Comparison of ENCODE assay signal across 15 cellular contexts in the genomic region with DNA sequence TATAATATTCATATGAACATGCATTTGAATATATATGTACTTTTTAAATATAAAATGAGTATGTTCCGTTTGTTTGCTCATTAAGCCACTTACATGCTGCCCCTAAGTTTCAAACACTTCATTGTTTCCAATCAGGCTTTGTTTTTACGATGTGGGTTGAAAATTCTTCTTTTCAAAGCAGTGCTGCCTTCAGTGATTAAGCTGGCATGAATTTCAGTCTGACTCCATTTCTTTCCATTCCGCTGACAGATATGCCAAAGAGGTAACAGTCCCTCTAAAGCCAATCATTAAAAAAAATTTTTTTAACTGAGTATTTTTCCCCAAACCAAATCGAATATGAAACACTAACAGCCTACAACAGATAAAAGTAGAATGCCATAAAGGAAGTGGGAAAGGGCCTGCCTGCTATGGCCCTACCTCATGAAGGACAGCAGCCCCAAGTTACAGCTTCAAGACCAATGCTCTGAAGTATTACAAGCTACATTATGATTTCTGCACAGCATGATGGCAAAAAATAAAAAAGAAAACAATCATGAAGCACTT. TPM values are rescaled to one million over a fixed set of nuclear protein-coding genes. Genes with fewer than 3 reads are reported as not detected.
DNase-seq lines count a peak whose midpoint lies in the region; ATAC-seq and TF ChIP-seq lines count a peak whose summit lies in the region.
"Had no signal": no experiment of that assay in that cellular context is flagged by ENCODE, and none has a peak within 500 bp of the region (broad histone marks: within the 10 kb centered on the region; RNA-seq: fewer than 3 reads in every experiment).

No MANE protein-coding gene starts in this region.

- no peak for TF ChIP-seq CTCF in osteocyte (IDR thresholded peaks at IDR 0.05)

- H3K9me3 Mint-ChIP-seq in activated T-cell treated with anti-CD3 and anti-CD28 coated beads, Interleukin-2, amount 50 U/mL, for 24 hours = no peaks in the 10 kb centered on the region
- H3K9me3 Mint-ChIP-seq in T-cell (no peaks in the 10 kb centered on the region), osteocyte (ENCODE audit: unreplicated experiment) (no peaks in the 10 kb centered on the region)
- H3K9me3 Mint-ChIP-seq: CD14-positive monocyte had no signal

- no peak for DNase-seq in activated T-cell treated with anti-CD3 and anti-CD28 coated beads, Interleukin-2, amount 50 U/mL, for 24 hours
- no peak for DNase-seq in activated T-cell treated with anti-CD3 and anti-CD28 coated beads for 4 hours
- no peak for DNase-seq in T-cell
- DNase-seq in astrocyte of the hippocampus (ENCODE audit: low read depth, low spot score) = peak; percentile 11
- DNase-seq in stimulated activated naive CD8-positive, alpha-beta T cell treated with anti-CD3 and anti-CD28 coated beads, Interleukin-15, Interleukin-2, amounts not matched to agents 100 U/mL and 50 U/mL, for 24 hours = no peak
- DNase-seq in hepatic stellate cell (ENCODE audit: low spot score) = no peak
- DNase-seq in osteocyte (ENCODE audit: extremely low spot score, unreplicated experiment) = no peak
- DNase-seq: DND-41; KG1; MV-4-11; NCI-H1694 treated with DMSO at 0.1 percent for 48 hours; NCI-H748 treated with DMSO at 0.1 percent for 48 hours; NK-92 treated with Interleukin-12 subunit alpha and Interleukin-12 subunit beta, amount 100 ng/mL, for 24 hours; SHP77 had no signal

- H3K4me1 Mint-ChIP-seq in activated T-cell treated with anti-CD3 and anti-CD28 coated beads, Interleukin-2, amount 50 U/mL, for 24 hours (ENCODE audit: low read depth) = peaks cover 42% of the 10 kb centered on the region
- H3K4me1 Mint-ChIP-seq in T-cell = peaks cover 19 to 34% (median 28%) of the 10 kb centered on the region in 3 donors
- no peaks in the 10 kb centered on the region for H3K4me1 Mint-ChIP-seq in osteocyte (ENCODE audit: unreplicated experiment)

- no peaks in the 10 kb centered on the region for H3K27me3 Mint-ChIP-seq in activated T-cell treated with anti-CD3 and anti-CD28 coated beads, Interleukin-2, amount 50 U/mL, for 24 hours
- no peaks in the 10 kb centered on the region for H3K27me3 Mint-ChIP-seq in T-cell
- H3K27me3 Mint-ChIP-seq in osteocyte (ENCODE audit: unreplicated experiment) = no peaks in the 10 kb centered on the region

- CTCF ChIA-PET in T-cell (lab: Charles Lee) = no interaction called here

- POLR2A ChIA-PET in T-cell (lab: Charles Lee) = no interaction called here

- ATAC-seq in T-cell (replicated peaks in 1 of 4) = no peak
- ATAC-seq in stimulated activated naive CD8-positive, alpha-beta T cell treated with anti-CD3 and anti-CD28 coated beads, Interleukin-15, Interleukin-2, amounts not matched to agents 100 U/mL and 50 U/mL, for 24 hours = peak; percentile 89

- peak overlapping the region; percentile 85 for H3K27ac Mint-ChIP-seq in activated T-cell treated with anti-CD3 and anti-CD28 coated beads, Interleukin-2, amount 50 U/mL, for 24 hours
- H3K27ac Mint-ChIP-seq in T-cell (peak overlapping the region; percentile 35 to 59), osteocyte (ENCODE audit: unreplicated experiment) (no peak overlapping the region)

- peaks cover 29% of the 10 kb centered on the region for H3K36me3 Mint-ChIP-seq in activated T-cell treated with anti-CD3 and anti-CD28 coated beads, Interleukin-2, amount 50 U/mL, for 24 hours (ENCODE audit: low read depth)
- H3K36me3 Mint-ChIP-seq in T-cell = peaks cover 14% of the 10 kb centered on the region
- H3K36me3 Mint-ChIP-seq in osteocyte (ENCODE audit: unreplicated experiment) = peaks cover 15% of the 10 kb centered on the region

- no peak overlapping the region for H3K4me3 Mint-ChIP-seq in activated T-cell treated with anti-CD3 and anti-CD28 coated beads, Interleukin-2, amount 50 U/mL, for 24 hours
- H3K4me3 Mint-ChIP-seq in T-cell (no peak overlapping the region), osteocyte (ENCODE audit: unreplicated experiment) (no peak overlapping the region)
- H3K4me3 Mint-ChIP-seq: CD14-positive monocyte had no signal

RNA-seq across cellular contexts. Expression of gene DCUN1D1, which starts 40.0 kb away (rescaled TPM):
- total RNA-seq in T-cell = 10 to 100 TPM; 29.2 to 38.3 (median 33.2) TPM
- 52.4 and 56.5 TPM in 2 replicates for total RNA-seq in osteocyte
